Comparison of ENCODE assay signal across 1 cellular context in genomic region chrX:119539872-119540271, GRCh38.
TF ChIP-seq lines count a peak whose summit lies in the region.

No MANE protein-coding gene starts in this region.

TF ChIP-seq in GM23338, 12 proteins besides CTCF, POLR2A, EP300 and RAD21 (continued from another document):
- no peak for TF ChIP-seq ZNF462 (CRISPR knock-in tag; IDR thresholded peaks at IDR 0.05)
- TF ChIP-seq, protein P1, sequence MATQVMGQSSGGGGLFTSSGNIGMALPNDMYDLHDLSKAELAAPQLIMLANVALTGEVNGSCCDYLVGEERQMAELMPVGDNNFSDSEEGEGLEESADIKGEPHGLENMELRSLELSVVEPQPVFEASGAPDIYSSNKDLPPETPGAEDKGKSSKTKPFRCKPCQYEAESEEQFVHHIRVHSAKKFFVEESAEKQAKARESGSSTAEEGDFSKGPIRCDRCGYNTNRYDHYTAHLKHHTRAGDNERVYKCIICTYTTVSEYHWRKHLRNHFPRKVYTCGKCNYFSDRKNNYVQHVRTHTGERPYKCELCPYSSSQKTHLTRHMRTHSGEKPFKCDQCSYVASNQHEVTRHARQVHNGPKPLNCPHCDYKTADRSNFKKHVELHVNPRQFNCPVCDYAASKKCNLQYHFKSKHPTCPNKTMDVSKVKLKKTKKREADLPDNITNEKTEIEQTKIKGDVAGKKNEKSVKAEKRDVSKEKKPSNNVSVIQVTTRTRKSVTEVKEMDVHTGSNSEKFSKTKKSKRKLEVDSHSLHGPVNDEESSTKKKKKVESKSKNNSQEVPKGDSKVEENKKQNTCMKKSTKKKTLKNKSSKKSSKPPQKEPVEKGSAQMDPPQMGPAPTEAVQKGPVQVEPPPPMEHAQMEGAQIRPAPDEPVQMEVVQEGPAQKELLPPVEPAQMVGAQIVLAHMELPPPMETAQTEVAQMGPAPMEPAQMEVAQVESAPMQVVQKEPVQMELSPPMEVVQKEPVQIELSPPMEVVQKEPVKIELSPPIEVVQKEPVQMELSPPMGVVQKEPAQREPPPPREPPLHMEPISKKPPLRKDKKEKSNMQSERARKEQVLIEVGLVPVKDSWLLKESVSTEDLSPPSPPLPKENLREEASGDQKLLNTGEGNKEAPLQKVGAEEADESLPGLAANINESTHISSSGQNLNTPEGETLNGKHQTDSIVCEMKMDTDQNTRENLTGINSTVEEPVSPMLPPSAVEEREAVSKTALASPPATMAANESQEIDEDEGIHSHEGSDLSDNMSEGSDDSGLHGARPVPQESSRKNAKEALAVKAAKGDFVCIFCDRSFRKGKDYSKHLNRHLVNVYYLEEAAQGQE (IDR thresholded peaks at IDR 0.05; ENCODE audit: unreplicated experiment): no peak
- no peak for TF ChIP-seq STAT1 (IDR thresholded peaks at IDR 0.05; ENCODE audit: unreplicated experiment)
